Comparison of ENCODE assay signal across 20 cellular contexts in genomic region chr2:171383141-171383540, GRCh38.
"Had no signal": no experiment of that assay in that cellular context is flagged by ENCODE, and none has a peak within 500 bp of the region (broad histone marks: within the 10 kb centered on the region; RNA-seq: fewer than 3 reads in every experiment).

No MANE protein-coding gene starts in this region.

- H3K4me3 ChIP-seq: ascending aorta, cardiac muscle cell, esophagus muscularis mucosa, heart left ventricle, tibial nerve, uterus had no signal

- H3K4me3 Mint-ChIP-seq: activated CD4-positive, alpha-beta T cell treated with anti-CD3 and anti-CD28 coated beads, Interleukin-2, amount 10 ng/mL, durations not matched to agents 7 days and 5 days; activated naive CD8-positive, alpha-beta T cell treated with anti-CD3 and anti-CD28 coated beads, Interleukin-2, amount 50 U/mL, for 24 hours; memory B cell; natural killer cell; T-helper 2 cell treated with Interferon-gamma antibody and Interleukin-4, amounts not matched to agents 5 μg/mL and 100 μg/mL, for 36 hours had no signal

- ATAC-seq: activated naive CD8-positive, alpha-beta T cell treated with anti-CD3 and anti-CD28 coated beads, Interleukin-2, amount 50 U/mL, for 24 hours; heart left ventricle; natural killer cell had no signal

- H3K27me3 ChIP-seq: ascending aorta, cardiac muscle cell, esophagus muscularis mucosa, heart left ventricle, neutrophil, tibial nerve, uterus had no signal

- H3K27ac ChIP-seq: ascending aorta, cardiac muscle cell, esophagus muscularis mucosa, heart left ventricle, neutrophil, tibial nerve, uterus had no signal

- DNase-seq: activated CD4-positive, alpha-beta T cell treated with anti-CD3 and anti-CD28 coated beads, Interleukin-2, amount 10 ng/mL, durations not matched to agents 7 days and 5 days; activated CD4-positive, CD25-positive, alpha-beta regulatory T cell; activated naive CD4-positive, alpha-beta T cell; activated naive CD8-positive, alpha-beta T cell treated with anti-CD3 and anti-CD28 coated beads, Interleukin-2, amount 50 U/mL, for 24 hours; activated T-cell treated with anti-CD3 and anti-CD28 coated beads for 4 hours; heart left ventricle; natural killer cell; stimulated activated CD4-positive, alpha-beta T cell treated with anti-CD3 and anti-CD28 coated beads, Interleukin-15, amount 100 ng/mL, for 24 hours; stimulated activated CD4-positive, alpha-beta T cell treated with anti-CD3 and anti-CD28 coated beads, Interleukin-4, amount 100 ng/mL, for 1 hour; stimulated activated naive CD4-positive, alpha-beta T cell; substantia nigra; SW 1271; uterus had no signal

- H3K9me3 ChIP-seq: neutrophil had no signal

- H3K27ac Mint-ChIP-seq: activated CD4-positive, alpha-beta T cell treated with anti-CD3 and anti-CD28 coated beads, Interleukin-2, amount 10 ng/mL, durations not matched to agents 7 days and 5 days; activated naive CD8-positive, alpha-beta T cell treated with anti-CD3 and anti-CD28 coated beads, Interleukin-2, amount 50 U/mL, for 24 hours; memory B cell; natural killer cell; T-helper 2 cell treated with Interferon-gamma antibody and Interleukin-4, amounts not matched to agents 5 μg/mL and 100 μg/mL, for 36 hours had no signal

- H3K36me3 ChIP-seq: cardiac muscle cell, esophagus muscularis mucosa, heart left ventricle, neutrophil, uterus had no signal

- H3K4me1 ChIP-seq: ascending aorta, esophagus muscularis mucosa, heart left ventricle, tibial nerve, uterus had no signal

- H3K27me3 Mint-ChIP-seq: activated CD4-positive, alpha-beta T cell treated with anti-CD3 and anti-CD28 coated beads, Interleukin-2, amount 10 ng/mL, durations not matched to agents 7 days and 5 days; activated naive CD8-positive, alpha-beta T cell treated with anti-CD3 and anti-CD28 coated beads, Interleukin-2, amount 50 U/mL, for 24 hours; memory B cell had no signal
